11 cellular contexts compared by ENCODE assay signal in the genomic region with DNA sequence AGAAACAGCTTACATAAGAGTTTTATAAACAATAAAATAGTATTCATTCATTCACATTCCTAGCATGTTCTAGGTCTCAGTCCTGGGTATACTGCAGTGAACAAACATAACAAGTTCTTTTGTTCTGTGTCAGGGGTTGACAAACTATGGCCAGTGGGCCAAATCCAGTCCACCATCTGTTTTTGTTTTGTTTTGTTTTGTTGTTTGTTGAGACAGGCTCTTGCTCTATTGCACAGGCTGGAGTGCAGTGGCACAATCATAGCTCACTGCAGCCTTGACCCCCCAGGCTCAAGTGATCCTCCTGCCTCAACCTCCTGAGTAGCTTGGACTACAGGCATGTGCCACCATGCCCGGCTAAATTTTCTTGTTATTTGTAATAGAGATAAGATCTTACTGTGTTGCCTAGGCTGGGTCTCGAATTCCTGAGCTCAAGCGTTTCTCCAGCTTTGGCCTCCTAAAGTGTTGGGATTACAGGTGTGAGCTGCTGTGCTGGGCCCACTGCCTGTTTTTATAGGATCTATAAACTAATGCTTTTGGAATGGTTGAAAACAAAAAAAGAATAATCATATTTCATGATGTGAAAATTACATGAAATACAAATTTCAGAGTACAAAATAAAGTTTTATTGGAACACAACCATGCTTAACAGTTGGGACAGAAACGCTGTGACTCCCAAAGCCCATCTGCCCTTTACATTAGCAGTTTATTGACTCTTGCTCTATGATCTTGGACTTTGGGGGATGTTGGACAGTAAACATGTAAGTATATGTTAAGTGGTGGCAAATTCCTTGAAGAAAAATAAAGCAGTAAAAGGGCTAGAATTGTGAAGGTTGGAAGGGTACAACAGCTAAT. TPM values are rescaled to one million over a fixed set of nuclear protein-coding genes. Genes with fewer than 3 reads are reported as not detected.
A peak's percentile ranks its signal among the peaks of the same experiment; 100 is the strongest.
DNase-seq lines count a peak whose midpoint lies in the region; ATAC-seq and TF ChIP-seq lines count a peak whose summit lies in the region.
"Had no signal": no experiment of that assay in that cellular context is flagged by ENCODE, and none has a peak within 500 bp of the region (broad histone marks: within the 10 kb centered on the region; RNA-seq: fewer than 3 reads in every experiment).

No MANE protein-coding gene starts in this region.

- peak overlapping the region in 2 of 4 donors; percentile 6 to 20 for H3K27ac ChIP-seq in upper lobe of left lung
- H3K27ac ChIP-seq: lower lobe of right lung had no signal

- TF ChIP-seq POLR2A in upper lobe of left lung (IDR thresholded peaks at IDR 0.05), result no peak

- no peak for DNase-seq in activated CD4-positive, alpha-beta T cell treated with anti-CD3 and anti-CD28 coated beads for 36 hours
- DNase-seq in activated CD4-positive, alpha-beta T cell treated with anti-CD3 and anti-CD28 coated beads, Interleukin-2, amount 50 U/mL, for 4 hours, result no peak
- DNase-seq in astrocyte of the hippocampus (ENCODE audit: low read depth, low spot score) (peak; percentile 53), head of caudate nucleus (peak in 24 of 42 donors; percentile 4 to 75 (median 35)), superior temporal gyrus (ENCODE audit: extremely low spot score) (peak; percentile 84), upper lobe of left lung (no peak), germinal center (ENCODE audit: low spot score) (no peak)
- DNase-seq: lower lobe of right lung, NCI-H146 had no signal

- WGBS in upper lobe of left lung, 2 donors, result 76 to 81% methylated on average over 4 of the region's 4 CpGs

- POLR2A ChIA-PET in activated CD4-positive, alpha-beta T cell treated with anti-CD3 and anti-CD28 coated beads for 36 hours (lab: Charles Lee), result interaction anchor here (0.5 kb wide), 1 partner anchor 15 kb away, joined by 3 read pairs; no protein-coding TSS in a partner anchor

- peaks cover 24% of the 10 kb centered on the region for H3K36me3 Mint-ChIP-seq in activated CD4-positive, alpha-beta T cell treated with anti-CD3 and anti-CD28 coated beads for 36 hours (ENCODE audit: low read depth)

- H3K4me3 ChIP-seq in upper lobe of left lung, result no peak overlapping the region
- H3K4me3 ChIP-seq: lower lobe of right lung had no signal

- H3K9me3 Mint-ChIP-seq in activated CD4-positive, alpha-beta T cell treated with anti-CD3 and anti-CD28 coated beads for 36 hours (ENCODE audit: low read depth), result no peaks in the 10 kb centered on the region
- H3K9me3 Mint-ChIP-seq: T-helper 1 cell treated with Interleukin-12 subunit alpha and Interleukin-12 subunit beta and Interleukin-4 antibody, amounts not matched to agents 30 μg/mL and 1 μg/mL, for 36 hours had no signal

- intact Hi-C loops in activated CD4-positive, alpha-beta T cell treated with anti-CD3 and anti-CD28 coated beads for 36 hours (cut with DNase I, micrococcal nuclease), result loop anchor here in 1 of 2 experiments (2.0 kb wide), 1 partner anchor 17 kb away; no protein-coding TSS in a partner anchor
- intact Hi-C loops in head of caudate nucleus (cut with DNase I), result no loop called here

- peaks cover 23 to 51% (median 41%) of the 10 kb centered on the region in 4 donors for H3K4me1 ChIP-seq in upper lobe of left lung

- no peak for TF ChIP-seq EP300 in upper lobe of left lung (IDR thresholded peaks at IDR 0.05)

- no peaks in the 10 kb centered on the region for H3K27me3 Mint-ChIP-seq in activated CD4-positive, alpha-beta T cell treated with anti-CD3 and anti-CD28 coated beads for 36 hours

- peak overlapping the region; percentile 68 for H3K27ac Mint-ChIP-seq in activated CD4-positive, alpha-beta T cell treated with anti-CD3 and anti-CD28 coated beads for 36 hours

- CTCF ChIA-PET in activated CD4-positive, alpha-beta T cell treated with anti-CD3 and anti-CD28 coated beads for 36 hours (lab: Charles Lee), result interaction anchor here (0.8 to 2.3 kb wide), 6 partner anchors 7 to 171 kb away, joined by 3 to 7 read pairs (median 4); no protein-coding TSS in a partner anchor

- ATAC-seq in activated CD4-positive, alpha-beta T cell treated with anti-CD3 and anti-CD28 coated beads for 36 hours, result no peak
- ATAC-seq in upper lobe of left lung (ENCODE audit: low FRiP score in 2 of 2), result no peak
- ATAC-seq in HG03097 (IDR thresholded peaks at IDR 0.05; ENCODE audit: low FRiP score, unreplicated experiment), result no peak

- H3K27me3 ChIP-seq in upper lobe of left lung, result no peaks in the 10 kb centered on the region

- no peak overlapping the region for H3K4me3 Mint-ChIP-seq in activated CD4-positive, alpha-beta T cell treated with anti-CD3 and anti-CD28 coated beads for 36 hours

- no peaks in the 10 kb centered on the region for H3K9me3 ChIP-seq in upper lobe of left lung
- H3K9me3 ChIP-seq: lower lobe of right lung had no signal

- no peak for TF ChIP-seq CTCF in upper lobe of left lung (IDR thresholded peaks at IDR 0.05)

- H3K36me3 ChIP-seq in upper lobe of left lung, result no peaks in the 10 kb centered on the region
- H3K36me3 ChIP-seq: lower lobe of right lung had no signal

- peaks cover 54% of the 10 kb centered on the region for H3K4me1 Mint-ChIP-seq in activated CD4-positive, alpha-beta T cell treated with anti-CD3 and anti-CD28 coated beads for 36 hours

RNA-seq across cellular contexts. Expression of a gene that starts 17.9 kb away (rescaled TPM):
- total RNA-seq in activated CD4-positive, alpha-beta T cell treated with anti-CD3 and anti-CD28 coated beads for 36 hours, result 100 to 1,000 TPM; 251 to 302 TPM
- 100 to 1,000 TPM in 5 of 6 donors, 10 to 100 TPM in 1; 91.1 to 196 (median 128) TPM for total RNA-seq in upper lobe of left lung

RNA-seq across cellular contexts. Expression of a gene that starts 18.5 kb away (rescaled TPM):
- 10 to 100 TPM; 10.0 to 10.6 TPM for total RNA-seq in activated CD4-positive, alpha-beta T cell treated with anti-CD3 and anti-CD28 coated beads for 36 hours
- total RNA-seq in upper lobe of left lung, result 10 to 100 TPM; 14.4 to 33.9 (median 16.1) TPM

RNA-seq across cellular contexts. Expression of a gene that starts 37.0 kb away (rescaled TPM):
- 10 to 100 TPM; 80.3 to 87.5 TPM for total RNA-seq in activated CD4-positive, alpha-beta T cell treated with anti-CD3 and anti-CD28 coated beads for 36 hours
- total RNA-seq in upper lobe of left lung, result 100 to 1,000 TPM in 2 of 6 donors, 10 to 100 TPM in 4; 26.5 to 161 (median 56.0) TPM

Comparison
In these comparisons a context has a peak if more than half of its experiments do, and no peak if none do; other contexts are left out.
1. DNase-seq: peak in astrocyte of the hippocampus (single experiment), head of caudate nucleus (24 of 42) and superior temporal gyrus (single experiment); none in activated CD4-positive, alpha-beta T cell treated with anti-CD3 and anti-CD28 coated beads for 36 hours (single experiment), activated CD4-positive, alpha-beta T cell treated with anti-CD3 and anti-CD28 coated beads, Interleukin-2, amount 50 U/mL, for 4 hours (0 of 2), upper lobe of left lung (0 of 2) and germinal center (single experiment).